ENCODE assay signal across 25 cellular contexts in the genomic region with DNA sequence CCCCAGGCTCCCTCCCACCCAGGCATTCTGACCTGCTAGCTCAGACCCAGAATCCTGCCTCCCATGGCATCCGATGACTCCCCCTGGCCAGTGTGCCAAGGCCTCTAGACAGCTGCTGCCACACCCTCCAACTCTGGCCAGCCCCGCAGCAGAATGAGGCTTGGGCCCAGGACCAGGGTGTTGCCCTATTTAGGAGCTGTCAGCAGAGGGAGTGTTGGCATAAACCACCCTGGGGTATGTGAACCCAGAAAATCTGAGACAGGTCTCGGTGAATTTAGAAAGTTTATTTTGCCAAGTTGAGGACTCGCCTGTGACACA.
DNase-seq lines count a peak whose midpoint lies in the region; ATAC-seq and TF ChIP-seq lines count a peak whose summit lies in the region.
"Had no signal": no experiment of that assay in that cellular context is flagged by ENCODE, and none has a peak within 500 bp of the region (broad histone marks: within the 10 kb centered on the region; RNA-seq: fewer than 3 reads in every experiment).

No MANE protein-coding gene starts in this region.

- peak; percentile 42 for TF ChIP-seq CTCF in chondrocyte (IDR thresholded peaks at IDR 0.05)
- no peak for TF ChIP-seq CTCF in spleen (IDR thresholded peaks at IDR 0.05 in 8 of 11, conservative IDR thresholded peaks at IDR 0.05 in 3 of 11)

- H3K4me3 ChIP-seq in spleen, result no peak overlapping the region
- H3K4me3 ChIP-seq: stomach had no signal

- H3K9me3 Mint-ChIP-seq in chondrocyte (ENCODE audit: low read depth), result no peaks in the 10 kb centered on the region
- H3K9me3 Mint-ChIP-seq: IgD-negative memory B cell; naive thymus-derived CD8-positive, alpha-beta T cell had no signal

- peak overlapping the region in 1 of 8 donors; percentile 20 for H3K27ac ChIP-seq in spleen
- H3K27ac ChIP-seq: 22Rv1, HL-60, parathyroid adenoma had no signal

- peaks cover 0 to 4% (median 0%) of the 10 kb centered on the region in 7 donors for H3K27me3 ChIP-seq in spleen (replicated peaks in 1 of 7)
- H3K27me3 ChIP-seq: stomach had no signal

- peaks cover 0 to 6% (median 0%) of the 10 kb centered on the region in 6 donors for H3K4me1 ChIP-seq in spleen

- H3K36me3 ChIP-seq in spleen, result no peaks in the 10 kb centered on the region
- H3K36me3 ChIP-seq: stomach had no signal

- no peak overlapping the region for H3K4me3 Mint-ChIP-seq in chondrocyte (ENCODE audit: unreplicated experiment)
- H3K4me3 Mint-ChIP-seq in T-helper 17 cell, result no peak overlapping the region
- H3K4me3 Mint-ChIP-seq: IgD-negative memory B cell; naive thymus-derived CD8-positive, alpha-beta T cell had no signal

- peaks cover 1% of the 10 kb centered on the region for H3K36me3 Mint-ChIP-seq in chondrocyte (ENCODE audit: low read depth)
- H3K36me3 Mint-ChIP-seq in T-helper 17 cell (ENCODE audit: low read depth), result peaks cover 4% of the 10 kb centered on the region
- H3K36me3 Mint-ChIP-seq: IgD-negative memory B cell; naive thymus-derived CD8-positive, alpha-beta T cell had no signal

- peaks cover 16% of the 10 kb centered on the region for H3K27me3 Mint-ChIP-seq in chondrocyte (ENCODE audit: low read depth)
- peaks cover 29% of the 10 kb centered on the region for H3K27me3 Mint-ChIP-seq in T-helper 17 cell
- H3K27me3 Mint-ChIP-seq: IgD-negative memory B cell had no signal

- H3K27ac Mint-ChIP-seq in chondrocyte (ENCODE audit: unreplicated experiment) (no peak overlapping the region), T-helper 17 cell (no peak overlapping the region)
- H3K27ac Mint-ChIP-seq: IgD-negative memory B cell; naive thymus-derived CD8-positive, alpha-beta T cell had no signal

- H3K4me1 Mint-ChIP-seq in chondrocyte (ENCODE audit: low read depth), result peaks cover 19% of the 10 kb centered on the region
- H3K4me1 Mint-ChIP-seq in T-helper 17 cell, result peaks cover 5% of the 10 kb centered on the region

- peak; percentile 29 for DNase-seq in DMS 273 (lab: John Stamatoyannopoulos, UW; ENCODE audit: unreplicated experiment)
- no peak for DNase-seq in DMS 273 treated with DMSO at 0.1 percent for 48 hours (lab: John Stamatoyannopoulos, UW)
- DNase-seq in chondrocyte (ENCODE audit: low spot score), result no peak
- peak; percentile 91 for DNase-seq in myocyte (ENCODE audit: low read depth)
- peak; percentile 43 for DNase-seq in spleen
- no peak for DNase-seq in T-helper 17 cell
- no peak for DNase-seq in DMS79 treated with DMSO at 0.1 percent for 48 hours (lab: John Stamatoyannopoulos, UW)
- DNase-seq: activated CD4-positive, alpha-beta T cell treated with anti-CD3 and anti-CD28 coated beads, Interleukin-2, amount 50 U/mL, for 1 hour; activated CD8-positive, alpha-beta memory T cell treated with anti-CD3 and anti-CD28 coated beads, Interleukin-2, amount 50 U/mL, for 48 hours; activated effector memory CD4-positive, alpha-beta T cell treated with Interleukin-2 at 50 U/mL for 16 hours; foreskin melanocyte; kidney; naive thymus-derived CD8-positive, alpha-beta T cell; NCI-H146; NCI-H2171 treated with DMSO at 0.1 percent for 48 hours; SHP77 treated with DMSO at 0.1 percent for 48 hours; small intestine; stimulated activated CD4-positive, alpha-beta T cell treated with anti-CD3 and anti-CD28 coated beads, Interleukin-4, amount 100 ng/mL, for 1 hour; stomach; T-helper 1 cell had no signal

- no peak for TF ChIP-seq POLR2A in spleen (IDR thresholded peaks at IDR 0.05)

- intact Hi-C loops in spleen (cut with DNase I; ENCODE audit: low total_unique reads), result no loop called here

- H3K9me3 ChIP-seq in spleen (no peaks in the 10 kb centered on the region), T-helper 17 cell (ENCODE audit: control insufficient read depth, low read length, poor library complexity, severe bottlenecking) (no peaks in the 10 kb centered on the region)
- H3K9me3 ChIP-seq: stomach had no signal

- no peak for ATAC-seq in T-helper 17 cell
- no peak for ATAC-seq in GM18861 (IDR thresholded peaks at IDR 0.05; ENCODE audit: unreplicated experiment)
- ATAC-seq: naive thymus-derived CD8-positive, alpha-beta T cell had no signal

- WGBS in spleen, 5 donors, result 84 to 100% (median 86%) methylated on average over 4 of the region's 4 CpGs

Comparison
In these comparisons a context has a peak if more than half of its experiments do, and no peak if none do; other contexts are left out.
1. DNase-seq: peak in DMS 273 (single experiment), myocyte (single experiment) and spleen (single experiment); none in DMS 273 treated with DMSO at 0.1 percent for 48 hours (single experiment), chondrocyte (single experiment), T-helper 17 cell (0 of 3) and DMS79 treated with DMSO at 0.1 percent for 48 hours (single experiment).